9 cellular contexts compared by ENCODE assay signal in genomic region chr2:42098571-42099430, GRCh38. TPM values are rescaled to one million over a fixed set of nuclear protein-coding genes. Genes with fewer than 3 reads are reported as not detected.
DNase-seq lines count a peak whose midpoint lies in the region; ATAC-seq and TF ChIP-seq lines count a peak whose summit lies in the region.
"Had no signal": no experiment of that assay in that cellular context is flagged by ENCODE, and none has a peak within 500 bp of the region (broad histone marks: within the 10 kb centered on the region; RNA-seq: fewer than 3 reads in every experiment).

No MANE protein-coding gene starts in this region.

- WGBS in lung, 2 donors = 46 to 52% methylated on average over 9 of the region's 9 CpGs
- 91% methylated on average over 9 of the region's 9 CpGs for WGBS in thymus

- TF ChIP-seq CTCF in lung (IDR thresholded peaks at IDR 0.05; ENCODE audit: control extremely low read depth, extremely low read depth) (no peak), foreskin keratinocyte (conservative IDR thresholded peaks at IDR 0.05) (no peak)

- H3K27me3 ChIP-seq in lung (ENCODE audit: control insufficient read depth, insufficient read depth) = no peaks in the 10 kb centered on the region
- H3K27me3 ChIP-seq in thymus (ENCODE audit: control insufficient read depth, insufficient read depth) = no peaks in the 10 kb centered on the region
- H3K27me3 ChIP-seq in foreskin keratinocyte = peaks cover 4% of the 10 kb centered on the region
- H3K27me3 ChIP-seq: body of pancreas had no signal

- peaks cover 8% of the 10 kb centered on the region for H3K36me3 Mint-ChIP-seq in activated CD4-positive, alpha-beta T cell treated with anti-CD3 and anti-CD28 coated beads, Interleukin-2, amount 10 ng/mL, durations not matched to agents 24 days and 14 days (ENCODE audit: low read depth)
- no peaks in the 10 kb centered on the region for H3K36me3 Mint-ChIP-seq in activated T-helper 17 cell treated with anti-CD3 and anti-CD28 coated beads, Interleukin-2, amount 50 U/mL, for 72 hours (ENCODE audit: low read depth)

- H3K4me1 Mint-ChIP-seq in activated CD4-positive, alpha-beta T cell treated with anti-CD3 and anti-CD28 coated beads, Interleukin-2, amount 10 ng/mL, durations not matched to agents 24 days and 14 days = peaks cover 51% of the 10 kb centered on the region
- peaks cover 32% of the 10 kb centered on the region for H3K4me1 Mint-ChIP-seq in activated T-helper 17 cell treated with anti-CD3 and anti-CD28 coated beads, Interleukin-2, amount 50 U/mL, for 72 hours

- H3K4me3 ChIP-seq in lung = no peak overlapping the region
- H3K4me3 ChIP-seq in thymus (ENCODE audit: low read length) = no peak overlapping the region
- H3K4me3 ChIP-seq: body of pancreas had no signal

- H3K9me3 Mint-ChIP-seq in activated CD4-positive, alpha-beta T cell treated with anti-CD3 and anti-CD28 coated beads, Interleukin-2, amount 10 ng/mL, durations not matched to agents 24 days and 14 days = peaks cover 9% of the 10 kb centered on the region
- H3K9me3 Mint-ChIP-seq in activated T-helper 17 cell treated with anti-CD3 and anti-CD28 coated beads, Interleukin-2, amount 50 U/mL, for 72 hours = peaks cover 3% of the 10 kb centered on the region

- peak overlapping the region; percentile 26 to 61 for H3K27ac ChIP-seq in lung (ENCODE audit: low read depth in 1 of 2, low read length in 1 of 2)
- H3K27ac ChIP-seq in thymus (ENCODE audit: low read depth) = peak overlapping the region; percentile 66
- no peak overlapping the region for H3K27ac ChIP-seq in foreskin keratinocyte

- no peaks in the 10 kb centered on the region for H3K36me3 ChIP-seq in lung (ENCODE audit: control insufficient read depth in 2 of 2, insufficient read depth in 2 of 2, low read length in 2 of 2)
- no peaks in the 10 kb centered on the region for H3K36me3 ChIP-seq in thymus (ENCODE audit: control insufficient read depth, insufficient read depth)

- H3K9me3 ChIP-seq in lung (ENCODE audit: control insufficient read depth in 2 of 2, insufficient read depth in 1 of 2, low read length in 1 of 2) (peaks cover 0 to 1% of the 10 kb centered on the region in 2 donors), thymus (ENCODE audit: control insufficient read depth) (no peaks in the 10 kb centered on the region)
- H3K9me3 ChIP-seq: body of pancreas had no signal

- peaks cover 0 to 11% of the 10 kb centered on the region in 2 donors for H3K4me1 ChIP-seq in lung (ENCODE audit: control insufficient read depth in 2 of 2, insufficient read depth in 2 of 2, low read length in 2 of 2)
- H3K4me1 ChIP-seq in thymus (ENCODE audit: control insufficient read depth, insufficient read depth, low read length) = peaks cover 44% of the 10 kb centered on the region
- H3K4me1 ChIP-seq in foreskin keratinocyte = peaks cover 5% of the 10 kb centered on the region

- peak overlapping the region; percentile 30 for H3K27ac Mint-ChIP-seq in activated CD4-positive, alpha-beta T cell treated with anti-CD3 and anti-CD28 coated beads, Interleukin-2, amount 10 ng/mL, durations not matched to agents 24 days and 14 days
- peak overlapping the region; percentile 60 for H3K27ac Mint-ChIP-seq in activated T-helper 17 cell treated with anti-CD3 and anti-CD28 coated beads, Interleukin-2, amount 50 U/mL, for 72 hours

- no peak for ATAC-seq in activated T-helper 17 cell treated with anti-CD3 and anti-CD28 coated beads, Interleukin-2, amount 50 U/mL, for 72 hours (replicated peaks)
- ATAC-seq in lung (ENCODE audit: insufficient read depth, low FRiP score) = no peak
- no peak for ATAC-seq in foreskin keratinocyte
- ATAC-seq in HG02798 (IDR thresholded peaks at IDR 0.05; ENCODE audit: poor library complexity, unreplicated experiment) = no peak
- ATAC-seq: body of pancreas had no signal

- peaks cover 9% of the 10 kb centered on the region for H3K27me3 Mint-ChIP-seq in activated CD4-positive, alpha-beta T cell treated with anti-CD3 and anti-CD28 coated beads, Interleukin-2, amount 10 ng/mL, durations not matched to agents 24 days and 14 days
- no peaks in the 10 kb centered on the region for H3K27me3 Mint-ChIP-seq in activated T-helper 17 cell treated with anti-CD3 and anti-CD28 coated beads, Interleukin-2, amount 50 U/mL, for 72 hours

- H3K4me3 Mint-ChIP-seq in activated CD4-positive, alpha-beta T cell treated with anti-CD3 and anti-CD28 coated beads, Interleukin-2, amount 10 ng/mL, durations not matched to agents 24 days and 14 days = no peak overlapping the region
- H3K4me3 Mint-ChIP-seq in activated T-helper 17 cell treated with anti-CD3 and anti-CD28 coated beads, Interleukin-2, amount 50 U/mL, for 72 hours = peak overlapping the region; percentile 39

- intact Hi-C loops in activated CD4-positive, alpha-beta T cell treated with anti-CD3 and anti-CD28 coated beads, Interleukin-2, amount 10 ng/mL, durations not matched to agents 24 days and 14 days (cut with micrococcal nuclease) = no loop called here

- DNase-seq in activated CD4-positive, alpha-beta T cell treated with anti-CD3 and anti-CD28 coated beads, Interleukin-2, amount 10 ng/mL, durations not matched to agents 24 days and 14 days = no peak
- no peak for DNase-seq in activated CD4-positive, alpha-beta T cell treated with anti-CD3 and anti-CD28 coated beads for 48 hours
- no peak for DNase-seq in lung (ENCODE audit: low spot score)
- no peak for DNase-seq in foreskin keratinocyte
- no peak for DNase-seq in NCI-H748 treated with DMSO at 0.1 percent for 48 hours (lab: John Stamatoyannopoulos, UW)

RNA-seq across cellular contexts. Expression of gene PKDCC, which starts 51.0 kb away (rescaled TPM):
- total RNA-seq in activated CD4-positive, alpha-beta T cell treated with anti-CD3 and anti-CD28 coated beads, Interleukin-2, amount 10 ng/mL, durations not matched to agents 24 days and 14 days = not detected in 2 replicates
- not detected for total RNA-seq in activated T-helper 17 cell treated with anti-CD3 and anti-CD28 coated beads, Interleukin-2, amount 50 U/mL, for 72 hours
- total RNA-seq in lung = 100 to 1,000 TPM; 107 to 131 TPM
- 10 to 100 TPM; 73.6 to 98.3 TPM for polyA plus RNA-seq in lung
- polyA plus RNA-seq in thymus = 25.1 TPM
- not detected in 2 replicates for total RNA-seq in foreskin keratinocyte
- 0.07 TPM in 1 of 2 replicates, not detected in the other for polyA plus RNA-seq in foreskin keratinocyte

Comparison
In these comparisons a context has a peak if more than half of its experiments do, and no peak if none do; other contexts are left out.
1. RNA of gene PKDCC, which starts 51.0 kb away (total RNA-seq): 107 to 131 TPM in lung; not detected in activated CD4-positive, alpha-beta T cell treated with anti-CD3 and anti-CD28 coated beads, Interleukin-2, amount 10 ng/mL, durations not matched to agents 24 days and 14 days, not detected in activated T-helper 17 cell treated with anti-CD3 and anti-CD28 coated beads, Interleukin-2, amount 50 U/mL, for 72 hours and not detected in foreskin keratinocyte; every median in the first group is over 10 times any median in the second.